Comparison of ENCODE assay signal across 1 cellular context in genomic region chr6:33840064-33840926, GRCh38.
TF ChIP-seq lines count a peak whose summit lies in the region.

No MANE protein-coding gene starts in this region.

TF ChIP-seq in HepG2, 621 proteins besides CTCF, POLR2A, EP300 and RAD21 (continued from another document and continues in another):
- TF ChIP-seq PBX2 (CRISPR knock-in tag; IDR thresholded peaks at IDR 0.05) (no peak), ESRRA (CRISPR knock-in tag; IDR thresholded peaks at IDR 0.05; ENCODE audit: low read depth) (0 out of 2 replicates have a peak, but pooled peaks have one; percentile 18), NR2C2 (CRISPR knock-in tag; IDR thresholded peaks at IDR 0.05; ENCODE audit: borderline replicate concordance) (peak; percentile 89), MXD4 (CRISPR knock-in tag; IDR thresholded peaks at IDR 0.05) (no peak), CBX5 (CRISPR knock-in tag; IDR thresholded peaks at IDR 0.05; ENCODE audit: borderline replicate concordance) (no peak; the same call in 1 of the 2 replicates), THAP8 (CRISPR knock-in tag; IDR thresholded peaks at IDR 0.05; ENCODE audit: borderline replicate concordance) (no peak), ZNF75D (CRISPR knock-in tag; IDR thresholded peaks at IDR 0.05; ENCODE audit: borderline replicate concordance) (no peak), TCF12 (IDR thresholded peaks at IDR 0.05) (no peak), TCF12 (CRISPR knock-in tag; IDR thresholded peaks at IDR 0.05) (no peak; the same call in 1 of the 2 replicates), ZFP41 (CRISPR knock-in tag; IDR thresholded peaks at IDR 0.05; ENCODE audit: borderline replicate concordance) (no peak), TBX2 (CRISPR knock-in tag; IDR thresholded peaks at IDR 0.05; ENCODE audit: borderline replicate concordance) (peak; percentile 59; the same call in 1 of the 2 replicates), GABPA (IDR thresholded peaks at IDR 0.05; ENCODE audit: low read depth, low read length) (peak; percentile 51), GABPA (CRISPR knock-in tag; IDR thresholded peaks at IDR 0.05; ENCODE audit: low read depth) (peak; percentile 92), NKX3-1 (CRISPR knock-in tag; IDR thresholded peaks at IDR 0.05) (no peak), ZNF205 (CRISPR knock-in tag; IDR thresholded peaks at IDR 0.05) (no peak), RORA (CRISPR knock-in tag; IDR thresholded peaks at IDR 0.05) (no peak), IRF9 (CRISPR knock-in tag; IDR thresholded peaks at IDR 0.05; ENCODE audit: borderline replicate concordance) (no peak), ATF5 (CRISPR knock-in tag; IDR thresholded peaks at IDR 0.05; ENCODE audit: low read depth) (no peak), TGIF2 (CRISPR knock-in tag; IDR thresholded peaks at IDR 0.05) (peak; percentile 63), FUBP1 (CRISPR knock-in tag; IDR thresholded peaks at IDR 0.05; ENCODE audit: borderline replicate concordance) (no peak), E2F2 (CRISPR knock-in tag; IDR thresholded peaks at IDR 0.05; ENCODE audit: borderline replicate concordance) (no peak), NCOR1 (IDR thresholded peaks at IDR 0.05; ENCODE audit: borderline replicate concordance, low read length) (peak; percentile 78; the same call in 1 of the 2 replicates), ZSCAN22 (CRISPR knock-in tag; IDR thresholded peaks at IDR 0.05) (no peak), TRIM24 (CRISPR knock-in tag; IDR thresholded peaks at IDR 0.05) (peak; percentile 55; the same call in 1 of the 2 replicates), ZNF567 (CRISPR knock-in tag; IDR thresholded peaks at IDR 0.05; ENCODE audit: borderline replicate concordance) (0 out of 2 replicates have a peak, but pooled peaks have one; percentile 38), ZC3H4 (CRISPR knock-in tag; IDR thresholded peaks at IDR 0.05; ENCODE audit: borderline replicate concordance) (no peak), ZNF790 (CRISPR knock-in tag; IDR thresholded peaks at IDR 0.05; ENCODE audit: borderline replicate concordance) (no peak), NFKB2 (CRISPR knock-in tag; IDR thresholded peaks at IDR 0.05; ENCODE audit: borderline replicate concordance) (no peak), ZNF121 (CRISPR knock-in tag; IDR thresholded peaks at IDR 0.05) (peak; percentile 84), ZNF367 (CRISPR knock-in tag; IDR thresholded peaks at IDR 0.05; ENCODE audit: borderline replicate concordance) (no peak), GPN1 (CRISPR knock-in tag; IDR thresholded peaks at IDR 0.05; ENCODE audit: borderline replicate concordance) (no peak), ZNF572 (CRISPR knock-in tag; IDR thresholded peaks at IDR 0.05) (0 out of 2 replicates have a peak, but pooled peaks have one; percentile 40), SCMH1 (CRISPR knock-in tag; IDR thresholded peaks at IDR 0.05; ENCODE audit: borderline replicate concordance) (no peak), HDAC1 (CRISPR knock-in tag; IDR thresholded peaks at IDR 0.05) (peak; percentile 51), SYNCRIP (IDR thresholded peaks at IDR 0.05; ENCODE audit: insufficient read depth, low read depth, low read length) (no peak), DMTF1 (CRISPR knock-in tag; IDR thresholded peaks at IDR 0.05) (no peak), ZNF546 (CRISPR knock-in tag; conservative IDR thresholded peaks at IDR 0.05) (no peak), ZBTB20 (CRISPR knock-in tag; IDR thresholded peaks at IDR 0.05; ENCODE audit: borderline replicate concordance, low read depth) (0 out of 2 replicates have a peak, but pooled peaks have one; percentile 22), ZNF563 (CRISPR knock-in tag; IDR thresholded peaks at IDR 0.05) (no peak), ZNF446 (CRISPR knock-in tag; IDR thresholded peaks at IDR 0.05) (no peak), ELF4 (CRISPR knock-in tag; IDR thresholded peaks at IDR 0.05; ENCODE audit: borderline replicate concordance) (no peak), ARNTL (CRISPR knock-in tag; IDR thresholded peaks at IDR 0.05) (peak; percentile 22; the same call in 1 of the 2 replicates), ZNF776 (CRISPR knock-in tag; IDR thresholded peaks at IDR 0.05) (no peak), MAZ (IDR thresholded peaks at IDR 0.05; ENCODE audit: borderline replicate concordance, low read depth, low read length) (peak; percentile 56; the same call in 1 of the 2 replicates), MAZ (CRISPR knock-in tag; IDR thresholded peaks at IDR 0.05; ENCODE audit: low read depth) (no peak), PHF21A (CRISPR knock-in tag; IDR thresholded peaks at IDR 0.05) (peak; percentile 83; the same call in 1 of the 2 replicates), THAP9 (CRISPR knock-in tag; IDR thresholded peaks at IDR 0.05; ENCODE audit: borderline replicate concordance) (peak; percentile 43), SIX1 (CRISPR knock-in tag; IDR thresholded peaks at IDR 0.05; ENCODE audit: borderline replicate concordance) (no peak), ETV6 (CRISPR knock-in tag; conservative IDR thresholded peaks at IDR 0.05) (0 out of 2 replicates have a peak, but pooled peaks have one; percentile 14), MED1 (CRISPR knock-in tag; IDR thresholded peaks at IDR 0.05) (peak; percentile 89)
- TF ChIP-seq, protein P1, sequence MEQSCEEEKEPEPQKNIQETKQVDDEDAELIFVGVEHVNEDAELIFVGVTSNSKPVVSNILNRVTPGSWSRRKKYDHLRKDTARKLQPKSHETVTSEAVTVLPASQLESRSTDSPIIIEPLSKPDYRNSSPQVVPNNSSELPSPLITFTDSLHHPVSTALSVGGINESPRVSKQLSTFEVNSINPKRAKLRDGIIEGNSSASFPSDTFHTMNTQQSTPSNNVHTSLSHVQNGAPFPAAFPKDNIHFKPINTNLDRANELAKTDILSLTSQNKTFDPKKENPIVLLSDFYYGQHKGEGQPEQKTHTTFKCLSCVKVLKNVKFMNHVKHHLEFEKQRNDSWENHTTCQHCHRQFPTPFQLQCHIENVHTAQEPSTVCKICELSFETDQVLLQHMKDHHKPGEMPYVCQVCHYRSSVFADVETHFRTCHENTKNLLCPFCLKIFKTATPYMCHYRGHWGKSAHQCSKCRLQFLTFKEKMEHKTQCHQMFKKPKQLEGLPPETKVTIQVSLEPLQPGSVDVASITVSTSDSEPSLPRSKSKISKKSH (CRISPR knock-in tag; IDR thresholded peaks at IDR 0.05; ENCODE audit: borderline replicate concordance) = peak; percentile 16; the same call in 1 of the 2 replicates
- TF ChIP-seq, protein P2, sequence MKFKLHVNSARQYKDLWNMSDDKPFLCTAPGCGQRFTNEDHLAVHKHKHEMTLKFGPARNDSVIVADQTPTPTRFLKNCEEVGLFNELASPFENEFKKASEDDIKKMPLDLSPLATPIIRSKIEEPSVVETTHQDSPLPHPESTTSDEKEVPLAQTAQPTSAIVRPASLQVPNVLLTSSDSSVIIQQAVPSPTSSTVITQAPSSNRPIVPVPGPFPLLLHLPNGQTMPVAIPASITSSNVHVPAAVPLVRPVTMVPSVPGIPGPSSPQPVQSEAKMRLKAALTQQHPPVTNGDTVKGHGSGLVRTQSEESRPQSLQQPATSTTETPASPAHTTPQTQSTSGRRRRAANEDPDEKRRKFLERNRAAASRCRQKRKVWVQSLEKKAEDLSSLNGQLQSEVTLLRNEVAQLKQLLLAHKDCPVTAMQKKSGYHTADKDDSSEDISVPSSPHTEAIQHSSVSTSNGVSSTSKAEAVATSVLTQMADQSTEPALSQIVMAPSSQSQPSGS (CRISPR knock-in tag; IDR thresholded peaks at IDR 0.05) = peak; percentile 71; the same call in 1 of the 2 replicates
- TF ChIP-seq, protein P3, sequence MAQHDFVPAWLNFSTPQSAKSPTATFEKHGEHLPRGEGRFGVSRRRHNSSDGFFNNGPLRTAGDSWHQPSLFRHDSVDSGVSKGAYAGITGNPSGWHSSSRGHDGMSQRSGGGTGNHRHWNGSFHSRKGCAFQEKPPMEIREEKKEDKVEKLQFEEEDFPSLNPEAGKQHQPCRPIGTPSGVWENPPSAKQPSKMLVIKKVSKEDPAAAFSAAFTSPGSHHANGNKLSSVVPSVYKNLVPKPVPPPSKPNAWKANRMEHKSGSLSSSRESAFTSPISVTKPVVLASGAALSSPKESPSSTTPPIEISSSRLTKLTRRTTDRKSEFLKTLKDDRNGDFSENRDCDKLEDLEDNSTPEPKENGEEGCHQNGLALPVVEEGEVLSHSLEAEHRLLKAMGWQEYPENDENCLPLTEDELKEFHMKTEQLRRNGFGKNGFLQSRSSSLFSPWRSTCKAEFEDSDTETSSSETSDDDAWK (CRISPR knock-in tag; IDR thresholded peaks at IDR 0.05) = no peak
